ENCODE assay signal across 8 cellular contexts in the genomic region with DNA sequence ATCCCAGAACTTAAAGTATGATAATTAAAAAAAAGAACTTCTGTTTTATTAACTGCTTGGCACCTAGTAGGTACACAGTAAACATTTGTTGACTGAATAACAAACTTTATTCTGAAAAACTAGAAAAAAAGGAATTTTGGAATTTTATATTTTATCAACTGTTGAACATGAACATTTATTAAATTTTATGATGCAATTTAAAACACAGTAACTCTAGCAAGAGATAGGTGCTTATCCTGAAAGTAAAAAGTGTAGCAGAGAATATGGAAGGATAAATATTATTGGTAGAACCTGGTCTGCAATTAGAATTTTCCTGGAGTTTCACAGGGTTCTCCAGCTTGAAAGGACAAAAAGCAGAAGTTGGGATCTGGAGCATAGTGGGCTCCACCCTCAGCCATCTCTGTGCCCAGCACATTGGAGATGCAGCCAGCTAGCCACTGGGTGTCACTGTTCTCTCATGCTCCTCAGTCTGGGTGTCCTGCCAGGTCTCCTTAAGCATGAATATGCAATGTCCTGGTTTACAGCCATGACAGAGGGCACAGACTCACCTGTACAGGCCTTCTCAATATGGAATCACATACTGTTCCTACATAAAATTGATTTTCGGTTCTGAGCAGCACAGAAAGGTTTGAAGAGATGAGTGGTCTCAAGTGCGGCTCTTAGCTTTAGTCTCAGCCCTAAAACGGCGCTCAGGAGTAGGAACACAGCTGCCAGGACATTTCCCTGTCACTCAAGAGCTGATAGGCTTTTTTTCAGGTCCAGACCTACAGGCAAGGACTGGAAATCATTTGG. TPM values are rescaled to one million over a fixed set of nuclear protein-coding genes. Genes with fewer than 3 reads are reported as not detected.
DNase-seq lines count a peak whose midpoint lies in the region; ATAC-seq and TF ChIP-seq lines count a peak whose summit lies in the region.

No MANE protein-coding gene starts in this region.

- H3K9me2 ChIP-seq in DOHH2 (replicated peaks; ENCODE audit: control insufficient read depth, low read length): no peaks in the 10 kb centered on the region

- 65% methylated on average over 4 of the region's 4 CpGs for WGBS in suprapubic skin

- H3K4me1 Mint-ChIP-seq in nephron progenitor cell: no peaks in the 10 kb centered on the region

- H3K4me3 ChIP-seq in DOHH2 (ENCODE audit: low read length): no peak overlapping the region
- H3K4me3 ChIP-seq in suprapubic skin: no peak overlapping the region

- no peaks in the 10 kb centered on the region for H3K79me2 ChIP-seq in DOHH2 (ENCODE audit: control insufficient read depth, low read length)

- DNase-seq in HuH-7 (ENCODE audit: low spot score): peak; percentile 59
- DNase-seq in NOMO-1 treated with DMSO at 0.1 percent for 48 hours (lab: John Stamatoyannopoulos, UW; ENCODE audit: unreplicated experiment): peak; percentile 91
- peak; percentile 65 for DNase-seq in activated CD8-positive, alpha-beta memory T cell treated with anti-CD3 and anti-CD28 coated beads, Interleukin-2, amount 50 U/mL, for 48 hours
- peak; percentile 66 for DNase-seq in fibroblast of gingiva (ENCODE audit: low read depth)
- DNase-seq in nephron progenitor cell: peak; percentile 55
- peak in 1 of 2 donors; percentile 69 for DNase-seq in suprapubic skin (ENCODE audit: low spot score in 2 of 2)

- H3F3A ChIP-seq in DOHH2 (ENCODE audit: control insufficient read depth, insufficient read depth): no peaks in the 10 kb centered on the region

- H3K27me3 ChIP-seq in DOHH2 (ENCODE audit: control insufficient read depth, low read length) (no peaks in the 10 kb centered on the region), suprapubic skin (no peaks in the 10 kb centered on the region)

- ATAC-seq in GM21576 (IDR thresholded peaks at IDR 0.05; ENCODE audit: unreplicated experiment): peak; percentile 97

- H3K36me3 Mint-ChIP-seq in nephron progenitor cell (ENCODE audit: low read depth): no peaks in the 10 kb centered on the region

- H3K9me3 ChIP-seq in DOHH2 (ENCODE audit: control insufficient read depth, insufficient read depth, low read length) (no peaks in the 10 kb centered on the region), suprapubic skin (peaks cover 5% of the 10 kb centered on the region)

- no peak overlapping the region for H3K4me3 Mint-ChIP-seq in nephron progenitor cell

- H3K4me1 ChIP-seq in DOHH2 (ENCODE audit: control insufficient read depth, low read length) (no peaks in the 10 kb centered on the region), suprapubic skin (peaks cover 4% of the 10 kb centered on the region)

- H3K27ac ChIP-seq in DOHH2 (ENCODE audit: low read depth, low read length) (no peak overlapping the region), suprapubic skin (no peak overlapping the region)

- TF ChIP-seq POLR2A in suprapubic skin (IDR thresholded peaks at IDR 0.05): no peak

- H3K27ac Mint-ChIP-seq in nephron progenitor cell: no peak overlapping the region

- H3K4me2 ChIP-seq in DOHH2 (ENCODE audit: low read length): no peak overlapping the region

- TF ChIP-seq CTCF in DOHH2 (IDR thresholded peaks at IDR 0.05; ENCODE audit: low read depth, low read length, poor library complexity, severe bottlenecking) (peak; percentile 87), nephron progenitor cell (IDR thresholded peaks at IDR 0.05) (peak; percentile 76), suprapubic skin (IDR thresholded peaks at IDR 0.05) (peak; percentile 72 to 79)

- peaks cover 5% of the 10 kb centered on the region for H3K27me3 Mint-ChIP-seq in nephron progenitor cell (ENCODE audit: low read depth, poor library complexity)

- TF ChIP-seq EP300 in suprapubic skin (IDR thresholded peaks at IDR 0.05): no peak

- H3K36me3 ChIP-seq in DOHH2 (ENCODE audit: control insufficient read depth, low read length) (no peaks in the 10 kb centered on the region), suprapubic skin (no peaks in the 10 kb centered on the region)

- no peaks in the 10 kb centered on the region for H4K20me1 ChIP-seq in DOHH2 (ENCODE audit: control insufficient read depth, insufficient read depth, low read depth, low read length)

- H3K9me3 Mint-ChIP-seq in nephron progenitor cell: peaks cover 38% of the 10 kb centered on the region

RNA-seq across cellular contexts. Expression of a gene that starts 31.7 kb away (rescaled TPM):
- total RNA-seq in suprapubic skin: 10 to 100 TPM; 64.4 to 88.8 (median 72.2) TPM
